Comparison of ENCODE assay signal across 8 cellular contexts in the genomic region with DNA sequence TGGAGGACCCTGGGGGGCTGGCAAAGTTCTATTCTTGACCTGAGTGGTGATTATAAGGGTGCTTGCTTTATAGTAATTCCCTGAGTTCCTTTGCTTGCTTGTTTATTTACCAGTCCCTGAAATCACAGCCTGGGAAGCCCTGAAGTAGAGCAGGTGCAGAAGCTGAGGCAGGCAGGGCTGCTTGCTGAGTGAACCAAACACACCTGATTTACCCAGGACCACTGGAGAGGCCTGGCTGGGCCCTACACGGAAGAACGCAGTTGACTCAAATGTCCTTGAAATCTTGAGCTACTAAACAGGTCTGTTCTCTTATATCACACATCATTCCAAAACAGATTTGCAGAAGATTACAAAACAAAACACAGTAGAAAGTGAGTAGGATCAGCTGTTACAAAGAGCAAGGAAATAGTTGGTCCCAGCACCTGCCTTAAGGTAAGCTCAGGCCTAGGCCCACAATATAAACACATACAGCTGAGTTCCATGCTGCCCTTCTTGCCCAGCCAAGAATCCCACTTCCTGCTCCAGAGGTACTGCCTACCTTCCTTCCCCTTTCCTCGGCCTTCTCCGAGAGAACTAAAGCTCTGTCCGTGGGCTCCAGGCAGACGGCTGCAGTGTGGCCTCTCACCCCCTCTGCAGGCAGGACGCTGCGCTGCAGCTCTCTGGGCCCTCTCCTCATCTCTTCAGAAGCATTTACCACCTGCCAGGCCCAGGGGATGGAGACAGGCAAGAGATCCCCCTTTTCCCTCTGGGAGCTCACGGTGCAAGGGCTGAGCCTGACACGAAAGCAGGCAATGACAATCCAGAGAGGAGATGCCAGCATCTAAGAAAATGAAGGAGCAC.
A peak's percentile ranks its signal among the peaks of the same experiment; 100 is the strongest.
DNase-seq lines count a peak whose midpoint lies in the region; ATAC-seq lines count a peak whose summit lies in the region.

No MANE protein-coding gene starts in this region.

- peak; percentile 76 for ATAC-seq in HG03064 (IDR thresholded peaks at IDR 0.05; ENCODE audit: low read depth, unreplicated experiment)

- DNase-seq in SIG-M5 treated with dmso at 0.1 percent for 504 hours (lab: John Stamatoyannopoulos, UW; ENCODE audit: unreplicated experiment) (peak; percentile 74), SIG-M5 (lab: John Stamatoyannopoulos, UW) (no peak), NCI-H2196 treated with DMSO at 0.1 percent for 48 hours (lab: John Stamatoyannopoulos, UW; ENCODE audit: unreplicated experiment) (peak; percentile 88), caudate nucleus (lab: John Stamatoyannopoulos, UW) (peak in 56 of 61 donors; percentile 6 to 82 (median 48)), kidney glomerular epithelial cell (lab: John Stamatoyannopoulos, UW) (peak; percentile 74)
- DNase-seq in activated CD4-positive, CD25-positive, alpha-beta regulatory T cell (lab: John Stamatoyannopoulos, UW): peak; percentile 33 to 41 (median 36)
- DNase-seq in stimulated activated CD4-positive, alpha-beta T cell treated with anti-CD3 and anti-CD28 coated beads, Interleukin-2, amount 100 ng/mL, for 48 hours: peak; percentile 73 to 75

- peak overlapping the region; percentile 24 for H3K27ac ChIP-seq in caudate nucleus (ENCODE audit: low read depth, low read length)
